ENCODE assay signal across 8 cellular contexts in genomic region chr17:59892251-59892848, GRCh38. TPM values are rescaled to one million over a fixed set of nuclear protein-coding genes. Genes with fewer than 3 reads are reported as not detected.
A peak's percentile ranks its signal among the peaks of the same experiment; 100 is the strongest.
DNase-seq lines count a peak whose midpoint lies in the region; ATAC-seq and TF ChIP-seq lines count a peak whose summit lies in the region.

No MANE protein-coding gene starts in this region.

- H3K4me3 ChIP-seq in hepatocyte (peak overlapping the region; percentile 27), skin epidermis (peak overlapping the region; percentile 81 to 99 (median 94))

- peaks cover 13% of the 10 kb centered on the region for H4K20me1 ChIP-seq in hepatocyte (ENCODE audit: insufficient read depth, poor library complexity, severe bottlenecking)

- no peaks in the 10 kb centered on the region for H3K9me2 ChIP-seq in hepatocyte (replicated peaks; ENCODE audit: insufficient read depth)

- peak; percentile 3 for ATAC-seq in HG03378 (IDR thresholded peaks at IDR 0.05; ENCODE audit: unreplicated experiment)

- peak overlapping the region; percentile 99 for H3K27ac Mint-ChIP-seq in activated naive CD4-positive, alpha-beta T cell treated with anti-CD3 and anti-CD28 coated beads, Interleukin-2, amount 50 U/mL, for 24 hours

- H2AFZ ChIP-seq in hepatocyte: peak overlapping the region; percentile 36

- peaks cover 62% of the 10 kb centered on the region for H3K79me2 ChIP-seq in hepatocyte

- H3K36me3 ChIP-seq in hepatocyte (replicated peaks; ENCODE audit: insufficient read depth, low read depth): no peaks in the 10 kb centered on the region

- no peaks in the 10 kb centered on the region for H3K27me3 Mint-ChIP-seq in activated naive CD4-positive, alpha-beta T cell treated with anti-CD3 and anti-CD28 coated beads, Interleukin-2, amount 50 U/mL, for 24 hours

- peak overlapping the region; percentile 99 for H3K4me3 Mint-ChIP-seq in activated naive CD4-positive, alpha-beta T cell treated with anti-CD3 and anti-CD28 coated beads, Interleukin-2, amount 50 U/mL, for 24 hours

- peak overlapping the region; percentile 74 for H3K4me2 ChIP-seq in hepatocyte

- TF ChIP-seq CTCF in hepatocyte (IDR thresholded peaks at IDR 0.05; ENCODE audit: poor library complexity): no peak

- peaks cover 13% of the 10 kb centered on the region for H3K36me3 Mint-ChIP-seq in activated naive CD4-positive, alpha-beta T cell treated with anti-CD3 and anti-CD28 coated beads, Interleukin-2, amount 50 U/mL, for 24 hours

- H3K9me3 ChIP-seq in hepatocyte (ENCODE audit: low read depth): no peaks in the 10 kb centered on the region

- 12% methylated on average over 21 of the region's 21 CpGs for WGBS in hepatocyte (ENCODE audit: low lambda C conversion rate, missing lambda C conversion rate)

- H3K9me3 Mint-ChIP-seq in activated naive CD4-positive, alpha-beta T cell treated with anti-CD3 and anti-CD28 coated beads, Interleukin-2, amount 50 U/mL, for 24 hours: no peaks in the 10 kb centered on the region

- H3K27me3 ChIP-seq in hepatocyte: no peaks in the 10 kb centered on the region

- H3K4me1 ChIP-seq in hepatocyte (ENCODE audit: insufficient read depth): peaks cover 15% of the 10 kb centered on the region

- H3K4me1 Mint-ChIP-seq in activated naive CD4-positive, alpha-beta T cell treated with anti-CD3 and anti-CD28 coated beads, Interleukin-2, amount 50 U/mL, for 24 hours: peaks cover 66% of the 10 kb centered on the region

- peak; percentile 70 for DNase-seq in activated CD8-positive, alpha-beta memory T cell treated with anti-CD3 and anti-CD28 coated beads for 24 hours
- DNase-seq in activated CD8-positive, alpha-beta memory T cell treated with anti-CD3 and anti-CD28 coated beads, Interleukin-2, amount 50 U/mL, for 4 hours: no peak
- no peak for DNase-seq in hepatocyte (ENCODE audit: low spot score)
- no peak for DNase-seq in SW480 (ENCODE audit: low spot score)
- DNase-seq in GF-D8 (lab: John Stamatoyannopoulos, UW): no peak

- H3K27ac ChIP-seq in hepatocyte (peak overlapping the region; percentile 30), skin epidermis (peak overlapping the region in 20 of 21 experiments; percentile 9 to 99 (median 90))

RNA-seq across cellular contexts. Expression of gene TUBD1, which starts 0.4 kb away (rescaled TPM):
- 8.6 and 11.8 TPM in 2 replicates for total RNA-seq in hepatocyte
- 8.7 and 12.0 TPM in 2 replicates for polyA plus RNA-seq in hepatocyte

RNA-seq across cellular contexts. Expression of gene RPS6KB1, which starts 0.6 kb away (rescaled TPM):
- total RNA-seq in hepatocyte: 17.2 and 22.4 TPM in 2 replicates
- 21.9 and 27.9 TPM in 2 replicates for polyA plus RNA-seq in hepatocyte
